In the genomic region with DNA sequence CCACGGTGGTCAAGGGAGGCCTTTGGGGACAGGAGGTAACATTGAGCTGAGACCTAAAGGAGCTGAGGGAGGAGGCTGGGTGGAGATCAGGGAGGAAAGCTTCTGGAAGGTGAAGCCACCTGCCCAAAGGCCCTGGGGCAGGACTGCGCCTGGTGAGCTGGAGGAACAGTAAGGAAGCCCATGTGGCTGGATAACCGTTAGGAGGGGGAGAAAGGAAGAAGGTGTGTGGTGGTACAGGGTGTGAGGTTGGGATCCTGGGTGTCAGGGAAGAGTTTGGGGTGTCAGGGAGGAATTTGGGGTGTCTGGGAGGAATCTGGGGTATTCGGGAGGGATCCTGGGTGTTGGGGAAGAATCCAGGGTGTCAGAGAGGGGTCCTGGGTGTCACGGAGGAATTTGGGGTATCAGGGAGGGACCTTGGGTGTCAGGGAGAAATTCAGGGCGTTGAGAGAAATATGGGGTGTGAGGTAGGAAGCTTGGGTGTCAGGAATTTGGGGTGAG, we compare ENCODE assay signal across 1 cellular context.
TF ChIP-seq lines count a peak whose summit lies in the region.

No MANE protein-coding gene starts in this region.

TF ChIP-seq in K562, 482 proteins besides CTCF, POLR2A, EP300 and RAD21 (continues in another document):
- no peak for TF ChIP-seq GABPA (tag; conservative IDR thresholded peaks at IDR 0.05; ENCODE audit: low read depth)
- peak in 1 of 2 experiments; percentile 32; a peak in 1 of 4 replicates for TF ChIP-seq BCLAF1 (IDR thresholded peaks at IDR 0.05; ENCODE audit: borderline replicate concordance in 1 of 2, control insufficient read depth in 1 of 2, low read depth in 2 of 2, low read length in 1 of 2)
- no peak for TF ChIP-seq CSDE1 (IDR thresholded peaks at IDR 0.05)
- peak; percentile 54; the same call in 1 of the 2 replicates for TF ChIP-seq ZBTB2 (IDR thresholded peaks at IDR 0.05)
- TF ChIP-seq HDAC2 (IDR thresholded peaks at IDR 0.05), result 0 out of 2 replicates have a peak, but pooled peaks have one; percentile 24
- peak; percentile 43; the same call in 1 of the 2 replicates for TF ChIP-seq HLTF (IDR thresholded peaks at IDR 0.05)
- no peak for TF ChIP-seq HNRNPUL1 (IDR thresholded peaks at IDR 0.05; ENCODE audit: low read length)
- 0 out of 4 replicates have a peak, but pooled peaks of 1 of the 2 experiments have one; percentile 43 for TF ChIP-seq ARNT (IDR thresholded peaks at IDR 0.05)
- TF ChIP-seq DACH1 (IDR thresholded peaks at IDR 0.05; ENCODE audit: partially characterized antibody), result no peak
- TF ChIP-seq SPI1 (IDR thresholded peaks at IDR 0.05; ENCODE audit: borderline replicate concordance, low read depth, low read length), result no peak
- TF ChIP-seq PML (IDR thresholded peaks at IDR 0.05; ENCODE audit: low read length), result no peak
- TF ChIP-seq CBFB (CRISPR knock-in tag; IDR thresholded peaks at IDR 0.05), result no peak
- TF ChIP-seq NR1H2 (CRISPR knock-in tag; IDR thresholded peaks at IDR 0.05), result no peak
- no peak for TF ChIP-seq RCOR1 (IDR thresholded peaks at IDR 0.05; ENCODE audit: borderline replicate concordance in 1 of 2, low read depth in 2 of 2, low read length in 2 of 2)
- TF ChIP-seq ETS1 (conservative IDR thresholded peaks at IDR 0.05; ENCODE audit: control insufficient read depth, low read depth, low read length), result no peak
- TF ChIP-seq GATAD2B (IDR thresholded peaks at IDR 0.05; ENCODE audit: borderline replicate concordance), result no peak
- TF ChIP-seq HDAC6 (IDR thresholded peaks at IDR 0.05; ENCODE audit: low read depth, low read length), result no peak
- no peak for TF ChIP-seq KAT7 (CRISPR knock-in tag; IDR thresholded peaks at IDR 0.05; ENCODE audit: borderline replicate concordance)
- peak; percentile 79 for TF ChIP-seq SMARCA5 (IDR thresholded peaks at IDR 0.05)
- TF ChIP-seq NFXL1 (CRISPR knock-in tag; IDR thresholded peaks at IDR 0.05), result no peak
- no peak for TF ChIP-seq CEBPG (CRISPR knock-in tag; IDR thresholded peaks at IDR 0.05)
- TF ChIP-seq CEBPG (tag; conservative IDR thresholded peaks at IDR 0.05 in 1 of 2, IDR thresholded peaks at IDR 0.05 in 1 of 2), result no peak
- TF ChIP-seq, protein P1, sequence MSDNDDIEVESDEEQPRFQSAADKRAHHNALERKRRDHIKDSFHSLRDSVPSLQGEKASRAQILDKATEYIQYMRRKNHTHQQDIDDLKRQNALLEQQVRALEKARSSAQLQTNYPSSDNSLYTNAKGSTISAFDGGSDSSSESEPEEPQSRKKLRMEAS (CRISPR knock-in tag; IDR thresholded peaks at IDR 0.05), result peak; percentile 41
- peak; percentile 48; the same call in 1 of the 2 replicates for TF ChIP-seq GATAD2A (IDR thresholded peaks at IDR 0.05)
- TF ChIP-seq MGA (IDR thresholded peaks at IDR 0.05), result peak; percentile 24; the same call in 1 of the 2 replicates
- peak; percentile 23 for TF ChIP-seq PHF20 (IDR thresholded peaks at IDR 0.05; ENCODE audit: partially characterized antibody)
- 0 out of 2 replicates have a peak, but pooled peaks have one; percentile 18 for TF ChIP-seq PHF21A (IDR thresholded peaks at IDR 0.05; ENCODE audit: borderline replicate concordance, low read depth)
- TF ChIP-seq TRIM24 (IDR thresholded peaks at IDR 0.05), result peak in 1 of 2 experiments; percentile 65; a peak in 3 of 4 replicates
- no peak for TF ChIP-seq ETV5 (CRISPR knock-in tag; IDR thresholded peaks at IDR 0.05; ENCODE audit: low read depth)
- no peak for TF ChIP-seq NFE2L1 (tag; IDR thresholded peaks at IDR 0.05; ENCODE audit: borderline replicate concordance, low read depth)
- TF ChIP-seq, protein P2, sequence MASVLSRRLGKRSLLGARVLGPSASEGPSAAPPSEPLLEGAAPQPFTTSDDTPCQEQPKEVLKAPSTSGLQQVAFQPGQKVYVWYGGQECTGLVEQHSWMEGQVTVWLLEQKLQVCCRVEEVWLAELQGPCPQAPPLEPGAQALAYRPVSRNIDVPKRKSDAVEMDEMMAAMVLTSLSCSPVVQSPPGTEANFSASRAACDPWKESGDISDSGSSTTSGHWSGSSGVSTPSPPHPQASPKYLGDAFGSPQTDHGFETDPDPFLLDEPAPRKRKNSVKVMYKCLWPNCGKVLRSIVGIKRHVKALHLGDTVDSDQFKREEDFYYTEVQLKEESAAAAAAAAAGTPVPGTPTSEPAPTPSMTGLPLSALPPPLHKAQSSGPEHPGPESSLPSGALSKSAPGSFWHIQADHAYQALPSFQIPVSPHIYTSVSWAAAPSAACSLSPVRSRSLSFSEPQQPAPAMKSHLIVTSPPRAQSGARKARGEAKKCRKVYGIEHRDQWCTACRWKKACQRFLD (CRISPR knock-in tag; IDR thresholded peaks at IDR 0.05), result no peak
- TF ChIP-seq ZFPM2 (CRISPR knock-in tag; IDR thresholded peaks at IDR 0.05), result no peak
- TF ChIP-seq, protein P3, sequence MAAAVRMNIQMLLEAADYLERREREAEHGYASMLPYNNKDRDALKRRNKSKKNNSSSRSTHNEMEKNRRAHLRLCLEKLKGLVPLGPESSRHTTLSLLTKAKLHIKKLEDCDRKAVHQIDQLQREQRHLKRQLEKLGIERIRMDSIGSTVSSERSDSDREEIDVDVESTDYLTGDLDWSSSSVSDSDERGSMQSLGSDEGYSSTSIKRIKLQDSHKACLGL (CRISPR knock-in tag; IDR thresholded peaks at IDR 0.05; ENCODE audit: borderline replicate concordance, poor library complexity, severe bottlenecking), result no peak
- 0 out of 2 replicates have a peak, but pooled peaks have one; percentile 19 for TF ChIP-seq SMARCE1 (IDR thresholded peaks at IDR 0.05)
- TF ChIP-seq EZH2 (IDR thresholded peaks at IDR 0.05; ENCODE audit: borderline replicate concordance, low read depth, low read length), result no peak
- peak; percentile 62; the same call in 1 of the 2 replicates for TF ChIP-seq ZNF263 (CRISPR knock-in tag; IDR thresholded peaks at IDR 0.05; ENCODE audit: borderline replicate concordance)
- TF ChIP-seq, protein P4, sequence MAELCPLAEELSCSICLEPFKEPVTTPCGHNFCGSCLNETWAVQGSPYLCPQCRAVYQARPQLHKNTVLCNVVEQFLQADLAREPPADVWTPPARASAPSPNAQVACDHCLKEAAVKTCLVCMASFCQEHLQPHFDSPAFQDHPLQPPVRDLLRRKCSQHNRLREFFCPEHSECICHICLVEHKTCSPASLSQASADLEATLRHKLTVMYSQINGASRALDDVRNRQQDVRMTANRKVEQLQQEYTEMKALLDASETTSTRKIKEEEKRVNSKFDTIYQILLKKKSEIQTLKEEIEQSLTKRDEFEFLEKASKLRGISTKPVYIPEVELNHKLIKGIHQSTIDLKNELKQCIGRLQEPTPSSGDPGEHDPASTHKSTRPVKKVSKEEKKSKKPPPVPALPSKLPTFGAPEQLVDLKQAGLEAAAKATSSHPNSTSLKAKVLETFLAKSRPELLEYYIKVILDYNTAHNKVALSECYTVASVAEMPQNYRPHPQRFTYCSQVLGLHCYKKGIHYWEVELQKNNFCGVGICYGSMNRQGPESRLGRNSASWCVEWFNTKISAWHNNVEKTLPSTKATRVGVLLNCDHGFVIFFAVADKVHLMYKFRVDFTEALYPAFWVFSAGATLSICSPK (IDR thresholded peaks at IDR 0.05; ENCODE audit: borderline replicate concordance), result 0 out of 2 replicates have a peak, but pooled peaks have one; percentile 59
